In the genomic region with DNA sequence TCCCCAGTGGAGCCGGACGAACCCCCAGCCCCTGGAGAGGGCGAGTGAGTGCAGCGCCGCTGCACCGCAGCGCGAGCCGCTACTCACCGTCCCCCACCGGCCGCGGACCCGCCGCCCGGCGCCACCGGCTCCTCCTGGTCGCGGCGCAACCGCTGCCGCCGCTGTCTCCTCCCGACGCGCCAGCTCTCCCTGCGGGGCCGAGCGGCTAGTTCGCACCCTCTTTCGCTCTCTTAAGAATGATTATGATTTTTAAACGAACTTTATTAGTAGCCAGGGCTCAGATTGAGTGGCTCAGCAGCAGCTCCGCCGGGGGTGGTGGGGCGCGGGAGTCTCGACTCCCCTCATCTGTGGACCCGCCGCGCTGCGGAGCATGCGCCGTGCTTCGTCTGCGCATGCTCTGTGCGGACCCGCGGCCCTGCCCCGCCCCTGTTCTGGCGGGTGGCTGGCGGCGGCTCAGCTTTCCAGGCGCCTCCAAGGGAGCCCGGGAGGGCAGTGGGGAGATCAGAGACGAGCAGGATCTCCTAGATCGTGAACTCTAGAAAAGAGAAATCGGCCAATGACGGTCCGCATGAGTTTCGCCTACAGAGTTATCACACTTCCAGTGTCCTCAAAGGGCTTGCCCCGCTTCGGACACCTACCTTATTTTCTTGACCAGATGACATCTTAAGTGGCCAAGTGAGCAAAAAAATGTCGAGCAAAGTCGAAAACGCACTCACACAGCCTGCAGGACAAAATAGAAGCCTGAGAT, we compare ENCODE assay signal across 8 cellular contexts. TPM values are rescaled to one million over a fixed set of nuclear protein-coding genes. Genes with fewer than 3 reads are reported as not detected.
A peak's percentile ranks its signal among the peaks of the same experiment; 100 is the strongest.
DNase-seq lines count a peak whose midpoint lies in the region; ATAC-seq and TF ChIP-seq lines count a peak whose summit lies in the region.

A gene (minus strand): TSS at position 372 of the 748 bp plus-strand sequence. CDS start 11,927 bp downstream, outside the sequence.

- H3K9me3 ChIP-seq in CD4-positive, CD25-positive, alpha-beta regulatory T cell (ENCODE audit: control insufficient read depth in 2 of 2, low read length in 2 of 2) = peaks cover 3% of the 10 kb centered on the region in 2 experiments

- intact Hi-C loops in lower leg skin (cut with DNase I; ENCODE audit: low total_unique reads) = no loop called here

- H3K9me3 Mint-ChIP-seq in CD4-positive, CD25-positive, alpha-beta regulatory T cell = peaks cover 0 to 4% (median 0%) of the 10 kb centered on the region in 7 donors

- H3K36me3 ChIP-seq in CD4-positive, CD25-positive, alpha-beta regulatory T cell (ENCODE audit: control insufficient read depth, insufficient read depth, low read length) = no peaks in the 10 kb centered on the region

- peak within 1 kb of the TSS; percentile 94 for H3K4me3 ChIP-seq in CD4-positive, CD25-positive, alpha-beta regulatory T cell (ENCODE audit: low read depth, low read length)
- peak within 1 kb of the TSS; percentile 66 for H3K4me3 ChIP-seq in lower leg skin (ENCODE audit: low read depth, poor library complexity, severe bottlenecking)

- no peak within 1 kb of the TSS for H3K27ac ChIP-seq in CD4-positive, CD25-positive, alpha-beta regulatory T cell (ENCODE audit: insufficient read depth, low read length, poor library complexity, severe bottlenecking)

- peaks cover 16% of the 10 kb centered on the region for H3K4me1 ChIP-seq in CD4-positive, CD25-positive, alpha-beta regulatory T cell (ENCODE audit: control insufficient read depth, insufficient read depth, low read length, poor library complexity, severe bottlenecking)

- H3K27me3 Mint-ChIP-seq in CD4-positive, CD25-positive, alpha-beta regulatory T cell = peaks cover 78% of the 10 kb centered on the region

- DNase-seq in CD4-positive, CD25-positive, alpha-beta regulatory T cell = peak; percentile 72 to 84 (median 81)
- DNase-seq in NCI-H526 treated with DMSO at 0.1 percent for 48 hours (lab: John Stamatoyannopoulos, UW) (peak; percentile 72), ecto neural progenitor cell (ENCODE audit: low spot score) (peak; percentile 95), lower leg skin (ENCODE audit: low spot score in 2 of 2) (peak; percentile 68 to 96)
- peak; percentile 79 to 84 for DNase-seq in activated CD4-positive, alpha-beta T cell treated with anti-CD3 and anti-CD28 coated beads, Interleukin-2, amount 50 U/mL, for 48 hours
- peak; percentile 78 to 81 for DNase-seq in stimulated activated CD4-positive, alpha-beta T cell treated with anti-CD3 and anti-CD28 coated beads, Interleukin-4, amount 100 ng/mL, for 4 hours

- H3K4me3 Mint-ChIP-seq in CD4-positive, CD25-positive, alpha-beta regulatory T cell = peak within 1 kb of the TSS; percentile 94 to 97 (median 97)

- peak in 1 of 2 donors; percentile 41 for TF ChIP-seq POLR2A in lower leg skin (IDR thresholded peaks at IDR 0.05)

- 1% methylated on average over 59 to 60 of the region's 66 CpGs for WGBS in lower leg skin, 2 donors

- no peak for TF ChIP-seq CTCF in lower leg skin (IDR thresholded peaks at IDR 0.05)

- peaks cover 35% of the 10 kb centered on the region for H3K27me3 ChIP-seq in CD4-positive, CD25-positive, alpha-beta regulatory T cell (ENCODE audit: control insufficient read depth, insufficient read depth, low read length)

- peaks cover 5 to 14% (median 6%) of the 10 kb centered on the region in 4 donors for H3K4me1 Mint-ChIP-seq in CD4-positive, CD25-positive, alpha-beta regulatory T cell

- peak; percentile 85 for ATAC-seq in CD4-positive, CD25-positive, alpha-beta regulatory T cell (ENCODE audit: low read depth in 2 of 2)
- ATAC-seq in GM19351 (IDR thresholded peaks at IDR 0.05; ENCODE audit: unreplicated experiment) = peak; percentile 83
- peak; percentile 81 for ATAC-seq in HG03469 (IDR thresholded peaks at IDR 0.05; ENCODE audit: unreplicated experiment)

- H3K27ac Mint-ChIP-seq in CD4-positive, CD25-positive, alpha-beta regulatory T cell = peak within 1 kb of the TSS; percentile 50 to 94 (median 72)

- no peaks in the 10 kb centered on the region for H3K36me3 Mint-ChIP-seq in CD4-positive, CD25-positive, alpha-beta regulatory T cell

RNA-seq across cellular contexts. Expression of the gene that starts here (rescaled TPM):
- total RNA-seq in CD4-positive, CD25-positive, alpha-beta regulatory T cell = 0.07 TPM
- polyA plus RNA-seq in CD4-positive, CD25-positive, alpha-beta regulatory T cell = under 1 TPM in 3 of 4 donors, not detected in 1; 0.08 to 0.56 (median 0.49) TPM
- total RNA-seq in lower leg skin = 1 to 10 TPM; 4.7 to 9.8 (median 6.9) TPM

Comparison
In these comparisons a context has a peak if more than half of its experiments do, and no peak if none do; other contexts are left out.
1. Peak in DNase-seq, ATAC-seq and H3K4me3 ChIP-seq in CD4-positive, CD25-positive, alpha-beta regulatory T cell; RNA of the gene not detected or under 1 TPM.